Comparison of ENCODE assay signal across 9 cellular contexts in the genomic region with DNA sequence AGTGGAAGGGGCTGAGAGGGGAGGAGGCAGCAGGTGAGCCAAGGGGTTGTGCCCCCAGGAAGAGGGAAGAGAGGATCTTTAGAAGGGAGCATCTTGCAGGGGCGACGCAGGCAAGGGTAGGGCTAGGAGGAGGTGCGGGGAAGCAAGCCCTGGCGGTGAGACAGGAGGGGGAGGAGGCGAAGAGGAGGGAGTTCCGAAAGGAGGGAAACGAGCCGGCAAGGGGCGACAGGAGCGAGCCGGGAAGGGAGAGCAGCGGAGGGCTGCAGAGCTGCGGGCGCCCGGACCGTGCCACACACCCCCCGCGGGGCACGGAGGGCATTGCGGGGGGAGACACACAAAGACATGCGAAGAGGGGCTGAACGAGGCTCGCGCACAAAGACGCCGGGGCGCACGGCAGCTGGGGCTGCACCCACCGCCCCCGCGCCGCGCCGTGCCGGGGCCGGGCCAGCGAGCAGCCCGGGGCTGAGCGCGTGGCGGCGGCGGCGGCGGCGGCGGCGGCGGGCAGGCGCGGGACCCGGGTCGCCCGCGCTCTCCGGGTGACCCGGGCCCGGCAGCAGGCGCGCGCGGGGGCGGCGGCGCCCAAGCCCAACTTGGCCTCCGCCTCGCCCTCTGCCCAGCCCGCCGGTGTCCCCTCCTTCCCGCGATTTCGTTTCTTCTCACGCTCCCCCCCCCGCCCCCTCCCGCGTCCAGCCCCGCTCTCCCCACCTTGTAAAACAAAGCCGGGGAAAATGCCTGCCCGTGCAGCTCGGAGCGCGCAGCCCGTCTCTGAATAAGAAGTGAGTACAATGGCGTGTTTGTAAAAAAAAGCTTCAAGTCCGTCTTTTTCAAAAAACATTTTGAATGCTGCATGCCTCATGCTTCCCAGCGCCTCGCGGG. TPM values are rescaled to one million over a fixed set of nuclear protein-coding genes. Genes with fewer than 3 reads are reported as not detected.
DNase-seq lines count a peak whose midpoint lies in the region; ATAC-seq and TF ChIP-seq lines count a peak whose summit lies in the region.
"Had no signal": no experiment of that assay in that cellular context is flagged by ENCODE, and none has a peak within 500 bp of the region (broad histone marks: within the 10 kb centered on the region; RNA-seq: fewer than 3 reads in every experiment).

A gene with protein sequence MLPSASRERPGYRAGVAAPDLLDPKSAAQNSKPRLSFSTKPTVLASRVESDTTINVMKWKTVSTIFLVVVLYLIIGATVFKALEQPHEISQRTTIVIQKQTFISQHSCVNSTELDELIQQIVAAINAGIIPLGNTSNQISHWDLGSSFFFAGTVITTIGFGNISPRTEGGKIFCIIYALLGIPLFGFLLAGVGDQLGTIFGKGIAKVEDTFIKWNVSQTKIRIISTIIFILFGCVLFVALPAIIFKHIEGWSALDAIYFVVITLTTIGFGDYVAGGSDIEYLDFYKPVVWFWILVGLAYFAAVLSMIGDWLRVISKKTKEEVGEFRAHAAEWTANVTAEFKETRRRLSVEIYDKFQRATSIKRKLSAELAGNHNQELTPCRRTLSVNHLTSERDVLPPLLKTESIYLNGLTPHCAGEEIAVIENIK (plus strand): TSS at position 206 of the 876 bp plus-strand sequence. CDS start 649 bp downstream, at position 855.

- H3K27ac Mint-ChIP-seq in endodermal cell: no peak within 1 kb of the TSS

- no peak within 1 kb of the TSS for H3K27ac ChIP-seq in endodermal cell (ENCODE audit: low read depth, low read length)

- no peaks in the 10 kb centered on the region for H3K4me1 ChIP-seq in endodermal cell (ENCODE audit: control insufficient read depth, insufficient read depth, low read length)

- H3K9ac ChIP-seq in endodermal cell (ENCODE audit: extremely low read depth, low read length, poor library complexity, severe bottlenecking): no peak within 1 kb of the TSS

- peaks cover 94% of the 10 kb centered on the region for H3K27me3 Mint-ChIP-seq in endodermal cell (ENCODE audit: insufficient read depth)

- peak within 1 kb of the TSS; percentile 72 for H3K4me3 ChIP-seq in endodermal cell (ENCODE audit: low read length)

- no peaks in the 10 kb centered on the region for H3K36me3 Mint-ChIP-seq in endodermal cell (ENCODE audit: low read depth)

- peaks cover 92% of the 10 kb centered on the region for H3K27me3 ChIP-seq in endodermal cell (ENCODE audit: control insufficient read depth, insufficient read depth, low read length, poor library complexity, severe bottlenecking)

- 0% methylated on average over 16 to 85 of the region's 88 CpGs for WGBS in endodermal cell (ENCODE audit: insufficient coverage in 1 of 2, insufficient read length in 1 of 2), 2 experiments

- peak within 1 kb of the TSS; percentile 60 for H3K4me3 Mint-ChIP-seq in endodermal cell

- DNase-seq in DMS53 treated with DMSO at 0.1 percent for 48 hours (lab: John Stamatoyannopoulos, UW; ENCODE audit: unreplicated experiment) (peak; percentile 29), NCI-H1105 treated with DMSO at 0.1 percent for 48 hours (lab: John Stamatoyannopoulos, UW) (peak; percentile 65), endodermal cell (peak; percentile 85), omental fat pad (ENCODE audit: low spot score) (no peak), NK-92 (lab: John Stamatoyannopoulos, UW; ENCODE audit: unreplicated experiment) (no peak), NCI-H226 (no peak)
- DNase-seq in activated CD4-positive, CD25-positive, alpha-beta regulatory T cell (lab: John Stamatoyannopoulos, UW): no peak

- ATAC-seq in omental fat pad (ENCODE audit: low FRiP score) (peak; percentile 69), GM19023 (IDR thresholded peaks at IDR 0.05; ENCODE audit: unreplicated experiment) (no peak)

- H3K4me1 Mint-ChIP-seq in endodermal cell: peaks cover 7% of the 10 kb centered on the region

- TF ChIP-seq CTCF in endodermal cell (conservative IDR thresholded peaks at IDR 0.05) (no peak), omental fat pad (IDR thresholded peaks at IDR 0.05) (no peak)

- H3K9me3 ChIP-seq in endodermal cell (ENCODE audit: control insufficient read depth, low read length): no peaks in the 10 kb centered on the region

- H3K36me3 ChIP-seq in endodermal cell (ENCODE audit: control insufficient read depth, insufficient read depth, low read length): no peaks in the 10 kb centered on the region

- H3K9me3 Mint-ChIP-seq in endodermal cell: no peaks in the 10 kb centered on the region

RNA-seq across cellular contexts. Expression of the gene that starts here (rescaled TPM):
- total RNA-seq in endodermal cell: under 1 TPM in 1 of 2 donors, not detected in 1; 0.15 TPM
- 2.1 TPM for polyA plus RNA-seq in endodermal cell (2013, experiment 1 of 2)
- polyA plus RNA-seq in endodermal cell (2013, experiment 2 of 2): 1.3 TPM
- 1 to 10 TPM in 2 of 4 donors, under 1 TPM in 2; 0.48 to 4.7 (median 1.3) TPM for total RNA-seq in omental fat pad
- total RNA-seq: glomerular endothelial cell had no signal

Comparison
In these comparisons a context has a peak if more than half of its experiments do, and no peak if none do; other contexts are left out.
1. DNase-seq: peak in DMS53 treated with DMSO at 0.1 percent for 48 hours (single experiment), NCI-H1105 treated with DMSO at 0.1 percent for 48 hours (single experiment) and endodermal cell (single experiment); none in omental fat pad (single experiment), NK-92 (single experiment), activated CD4-positive, CD25-positive, alpha-beta regulatory T cell (0 of 4) and NCI-H226 (single experiment).